In the genomic region with DNA sequence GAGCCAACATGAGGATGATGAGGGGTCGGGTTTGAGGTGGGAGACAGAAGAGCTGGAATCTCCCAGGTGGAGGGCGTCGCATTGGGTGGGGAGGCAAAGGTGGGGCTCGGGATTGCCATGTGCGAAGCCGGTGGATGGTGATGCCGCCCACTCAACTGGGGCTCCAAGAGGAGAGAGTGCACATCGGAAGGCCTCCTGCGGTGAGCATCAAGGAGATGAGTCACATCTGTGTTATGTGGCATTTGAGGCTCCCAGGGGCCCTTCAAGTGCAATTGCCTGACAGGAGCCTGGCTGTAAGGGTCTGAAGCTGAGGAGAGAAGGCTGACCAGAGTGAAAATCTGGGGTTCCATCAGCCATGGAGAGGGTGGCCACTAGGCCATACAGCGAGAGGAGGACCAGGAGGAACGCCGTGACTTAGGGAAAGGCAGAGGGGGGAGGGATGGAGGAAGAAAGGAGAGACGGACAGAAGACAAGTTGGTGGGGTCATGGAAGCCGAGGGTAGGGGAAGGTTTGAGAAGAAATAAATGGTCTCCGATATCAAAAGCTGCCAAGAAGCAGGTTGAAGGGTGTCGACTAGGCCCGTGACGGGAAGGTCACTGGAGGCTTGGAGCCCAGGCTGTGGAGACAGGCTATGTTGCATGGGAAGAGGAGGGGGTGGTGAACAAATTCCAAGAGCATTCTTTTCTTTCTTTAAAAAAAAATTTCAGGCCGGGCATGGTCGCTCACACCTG, we compare ENCODE assay signal across 12 cellular contexts. TPM values are rescaled to one million over a fixed set of nuclear protein-coding genes. Genes with fewer than 3 reads are reported as not detected.
DNase-seq lines count a peak whose midpoint lies in the region; ATAC-seq and TF ChIP-seq lines count a peak whose summit lies in the region.
"Had no signal": no experiment of that assay in that cellular context is flagged by ENCODE, and none has a peak within 500 bp of the region (broad histone marks: within the 10 kb centered on the region; RNA-seq: fewer than 3 reads in every experiment).

No MANE protein-coding gene starts in this region.

- H3K79me1 ChIP-seq in mesendoderm (ENCODE audit: low read length): no peaks in the 10 kb centered on the region

- CTCF ChIA-PET in Calu3 (lab: Charles Lee) (no interaction called here), WTC11 (lab: Charles Lee) (no interaction called here)

- H3K18ac ChIP-seq in mesendoderm (ENCODE audit: low read length): peak overlapping the region; percentile 30

- DNase-seq in Calu3 (peak; percentile 38), WTC11 (ENCODE audit: low spot score) (peak; percentile 43), mesendoderm (peak; percentile 90), testis (no peak), NCI-H2196 treated with DMSO at 0.1 percent for 48 hours (lab: John Stamatoyannopoulos, UW; ENCODE audit: unreplicated experiment) (no peak), germinal center (ENCODE audit: low spot score) (no peak)
- DNase-seq: esophagus squamous epithelium, sigmoid colon had no signal

- ATAC-seq in WTC11 (peak; percentile 52), HG03457 (IDR thresholded peaks at IDR 0.05; ENCODE audit: unreplicated experiment) (no peak)

- H3K9ac ChIP-seq in HUES64 (ENCODE audit: low read depth, low read length) (0 out of 2 replicates have a peak overlapping the region, but pooled peaks have one; percentile 2), mesendoderm (ENCODE audit: low read length) (no peak overlapping the region)
- H3K9ac ChIP-seq: KMS-11 had no signal

- H3K27ac Mint-ChIP-seq in Calu3 (ENCODE audit: unreplicated experiment) (peak overlapping the region; percentile 34), WTC11 (no peak overlapping the region)

- H3K4me3 Mint-ChIP-seq in Calu3 (ENCODE audit: low read depth, unreplicated experiment): no peak overlapping the region
- H3K4me3 Mint-ChIP-seq in WTC11: no peak overlapping the region

- peak overlapping the region; percentile 9 for H3K56ac ChIP-seq in mesendoderm (ENCODE audit: low read length)

- H3K27ac ChIP-seq in HUES64 (ENCODE audit: low read depth, low read length) (0 out of 2 replicates have a peak overlapping the region, but pooled peaks have one; percentile 3), mesendoderm (ENCODE audit: low read depth, low read length) (no peak overlapping the region), testis (no peak overlapping the region)
- H3K27ac ChIP-seq: esophagus squamous epithelium, KMS-11, sigmoid colon had no signal

- TF ChIP-seq POLR2A in testis (IDR thresholded peaks at IDR 0.05): no peak

- no peaks in the 10 kb centered on the region for H3K79me2 ChIP-seq in mesendoderm (ENCODE audit: control insufficient read depth, insufficient read depth, low read length)

- intact Hi-C loops in Calu3 (cut with micrococcal nuclease; ENCODE audit: unreplicated experiment): no loop called here
- intact Hi-C loops in testis (cut with DNase I; ENCODE audit: low total_unique reads): no loop called here

- H2BK120ac ChIP-seq in mesendoderm (ENCODE audit: low read depth, low read length): no peak overlapping the region

- H2BK5ac ChIP-seq in mesendoderm (ENCODE audit: low read length): no peak overlapping the region

- H3K4me1 ChIP-seq in HUES64 (ENCODE audit: insufficient read depth, low read length) (peaks cover 19% of the 10 kb centered on the region), mesendoderm (ENCODE audit: control insufficient read depth, low read depth, low read length) (no peaks in the 10 kb centered on the region), testis (peaks cover 5% of the 10 kb centered on the region)

- no peaks in the 10 kb centered on the region; the same call in 1 of the 2 replicates for H3K9me3 ChIP-seq in HUES64 (ENCODE audit: insufficient read depth, low read depth, low read length)
- no peaks in the 10 kb centered on the region for H3K9me3 ChIP-seq in testis
- H3K9me3 ChIP-seq: esophagus squamous epithelium, sigmoid colon had no signal

- no peak overlapping the region for H2BK15ac ChIP-seq in mesendoderm (replicated peaks; ENCODE audit: low read depth)

- POLR2A ChIA-PET in WTC11 (lab: Charles Lee): no interaction called here

- no peak overlapping the region for H3K4me2 ChIP-seq in mesendoderm (ENCODE audit: low read length)
- H3K4me2 ChIP-seq: KMS-11 had no signal

- no peak overlapping the region for H3K4ac ChIP-seq in mesendoderm (ENCODE audit: low read depth, low read length)

- H2AK5ac ChIP-seq in mesendoderm (ENCODE audit: low read length): no peak overlapping the region

- no peaks in the 10 kb centered on the region for H3K27me3 ChIP-seq in HUES64 (ENCODE audit: insufficient read depth, low read length)
- H3K27me3 ChIP-seq in mesendoderm (ENCODE audit: insufficient read depth, low read length, poor library complexity): no peaks in the 10 kb centered on the region
- H3K27me3 ChIP-seq in testis: no peaks in the 10 kb centered on the region
- H3K27me3 ChIP-seq: sigmoid colon had no signal

- H4K5ac ChIP-seq in mesendoderm (ENCODE audit: low read length): no peak overlapping the region

- H3K36me3 ChIP-seq in HUES64 (ENCODE audit: insufficient read depth, low read length): no peaks in the 10 kb centered on the region
- no peaks in the 10 kb centered on the region for H3K36me3 ChIP-seq in mesendoderm (ENCODE audit: control insufficient read depth, insufficient read depth, low read length)
- H3K36me3 ChIP-seq in testis (ENCODE audit: low read depth, missing control alignments): no peaks in the 10 kb centered on the region
- H3K36me3 ChIP-seq: esophagus squamous epithelium, sigmoid colon had no signal

- H3K27me3 Mint-ChIP-seq in Calu3 (ENCODE audit: unreplicated experiment) (peaks cover 91% of the 10 kb centered on the region), WTC11 (ENCODE audit: low read depth) (no peaks in the 10 kb centered on the region)

- H3K36me3 Mint-ChIP-seq in Calu3 (ENCODE audit: insufficient read depth, unreplicated experiment) (peaks cover 8% of the 10 kb centered on the region), WTC11 (no peaks in the 10 kb centered on the region)

- BruUV-seq in Calu3 (replicated peaks; lab: Mats Ljungman, UMichigan): no TSS peak

- 43% methylated on average over 20 of the region's 20 CpGs for WGBS in HUES64
- no CpG with 5 or more reads among the region's 20 CpGs for WGBS in mesendoderm (ENCODE audit: extremely low coverage, insufficient coverage, low lambda C conversion rate)
- WGBS in testis, 2 donors: 92 to 93% methylated on average over 20 of the region's 20 CpGs

- H3K4me1 Mint-ChIP-seq in Calu3 (ENCODE audit: low read depth, unreplicated experiment) (peaks cover 22% of the 10 kb centered on the region), WTC11 (peaks cover 20% of the 10 kb centered on the region)

- H3K9me3 Mint-ChIP-seq in Calu3 (ENCODE audit: low read depth, unreplicated experiment): no peaks in the 10 kb centered on the region
- no peaks in the 10 kb centered on the region for H3K9me3 Mint-ChIP-seq in WTC11

- no peak for TF ChIP-seq CTCF in Calu3 (IDR thresholded peaks at IDR 0.05; ENCODE audit: unreplicated experiment)
- TF ChIP-seq CTCF in WTC11 (IDR thresholded peaks at IDR 0.05): no peak
- TF ChIP-seq CTCF in testis (IDR thresholded peaks at IDR 0.05): no peak

- H3K4me3 ChIP-seq in HUES64 (ENCODE audit: low read length) (peak overlapping the region; percentile 2; the same call in 1 of the 2 replicates), mesendoderm (ENCODE audit: low read length) (no peak overlapping the region), testis (no peak overlapping the region)
- H3K4me3 ChIP-seq: esophagus squamous epithelium, sigmoid colon had no signal

- no peak overlapping the region for H3K23ac ChIP-seq in mesendoderm (ENCODE audit: low read length)

- H4K8ac ChIP-seq in mesendoderm (ENCODE audit: low read depth, low read length): no peak overlapping the region

TF ChIP-seq in WTC11, 78 proteins besides CTCF, POLR2A, EP300 and RAD21:
- TF ChIP-seq, protein P1, sequence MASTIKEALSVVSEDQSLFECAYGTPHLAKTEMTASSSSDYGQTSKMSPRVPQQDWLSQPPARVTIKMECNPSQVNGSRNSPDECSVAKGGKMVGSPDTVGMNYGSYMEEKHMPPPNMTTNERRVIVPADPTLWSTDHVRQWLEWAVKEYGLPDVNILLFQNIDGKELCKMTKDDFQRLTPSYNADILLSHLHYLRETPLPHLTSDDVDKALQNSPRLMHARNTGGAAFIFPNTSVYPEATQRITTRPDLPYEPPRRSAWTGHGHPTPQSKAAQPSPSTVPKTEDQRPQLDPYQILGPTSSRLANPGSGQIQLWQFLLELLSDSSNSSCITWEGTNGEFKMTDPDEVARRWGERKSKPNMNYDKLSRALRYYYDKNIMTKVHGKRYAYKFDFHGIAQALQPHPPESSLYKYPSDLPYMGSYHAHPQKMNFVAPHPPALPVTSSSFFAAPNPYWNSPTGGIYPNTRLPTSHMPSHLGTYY (CRISPR knock-in tag; IDR thresholded peaks at IDR 0.05): 0 out of 2 replicates have a peak, but pooled peaks have one; percentile 13
- TF ChIP-seq, protein P2, sequence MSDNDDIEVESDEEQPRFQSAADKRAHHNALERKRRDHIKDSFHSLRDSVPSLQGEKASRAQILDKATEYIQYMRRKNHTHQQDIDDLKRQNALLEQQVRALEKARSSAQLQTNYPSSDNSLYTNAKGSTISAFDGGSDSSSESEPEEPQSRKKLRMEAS (CRISPR knock-in tag; IDR thresholded peaks at IDR 0.05): no peak
- TF ChIP-seq NFATC4 (CRISPR knock-in tag; IDR thresholded peaks at IDR 0.05): no peak

RNA-seq across cellular contexts. Expression of a gene that starts 21.3 kb away (rescaled TPM):
- total RNA-seq in Calu3 (2022) (0.10 and 0.14 TPM in 2 replicates), WTC11 (2021) (2.5 to 3.1 TPM (median 3.0 TPM) in 3 replicates), testis (1 to 10 TPM; 1.2 to 1.7 TPM)
- polyA plus RNA-seq in HUES64 (2013, experiment 1 of 2): 0.70 TPM
- 1.3 TPM for polyA plus RNA-seq in HUES64 (2013, experiment 2 of 2)
- 0.81 TPM for polyA plus RNA-seq in mesendoderm (2013, experiment 1 of 2)
- 0.85 TPM for polyA plus RNA-seq in mesendoderm (2013, experiment 2 of 2)
- 1.7 TPM for polyA plus RNA-seq in testis (ENCODE audit: insufficient read depth, low read depth, low replicate concordance)
- total RNA-seq: lung microvascular endothelial cell had no signal

RNA-seq across cellular contexts. Expression of a gene that starts 55.2 kb away (rescaled TPM):
- 0.37 TPM in 1 of 2 replicates, not detected in the other for total RNA-seq in Calu3 (2022)
- not detected for polyA plus RNA-seq in HUES64 (2013, experiment 1 of 2)
- polyA plus RNA-seq in HUES64 (2013, experiment 2 of 2): 0.38 TPM
- total RNA-seq in WTC11 (2021): 0.50 to 1.0 TPM (median 0.60 TPM) in 3 replicates
- polyA plus RNA-seq in mesendoderm (2013, experiment 1 of 2): 0.04 TPM
- polyA plus RNA-seq in mesendoderm (2013, experiment 2 of 2): 0.04 TPM
- total RNA-seq in testis: 1 to 10 TPM in 1 of 2 donors, under 1 TPM in 1; 0.93 to 2.2 TPM
- polyA plus RNA-seq in testis (ENCODE audit: insufficient read depth, low read depth, low replicate concordance): 62.6 TPM
- total RNA-seq: lung microvascular endothelial cell had no signal

Comparison
In these comparisons a context has a peak if more than half of its experiments do, and no peak if none do; other contexts are left out.
1. DNase-seq: peak in Calu3 (single experiment), WTC11 (single experiment) and mesendoderm (single experiment); none in testis (single experiment), NCI-H2196 treated with DMSO at 0.1 percent for 48 hours (single experiment) and germinal center (single experiment).